In the genomic region with DNA sequence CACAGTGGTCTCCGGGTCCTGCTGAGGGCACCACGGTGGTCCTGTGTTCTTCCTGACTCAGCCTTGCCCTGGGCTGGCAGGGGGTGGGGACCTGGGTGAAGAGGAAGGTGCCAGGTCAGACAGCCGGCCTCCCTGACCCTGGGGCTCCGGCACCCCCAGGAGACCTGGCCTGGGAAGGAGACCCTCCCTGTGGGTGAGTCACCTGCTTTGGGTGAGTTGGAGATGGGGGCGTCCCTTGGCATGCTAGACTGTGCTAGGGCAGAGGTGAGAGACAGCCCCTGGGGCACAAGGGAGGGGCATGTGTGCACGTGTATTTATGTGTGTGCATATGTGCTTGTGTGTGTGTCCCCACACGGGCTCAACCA, we compare ENCODE assay signal across 12 cellular contexts. TPM values are rescaled to one million over a fixed set of nuclear protein-coding genes. Genes with fewer than 3 reads are reported as not detected.
DNase-seq lines count a peak whose midpoint lies in the region; ATAC-seq lines count a peak whose summit lies in the region.
"Had no signal": no experiment of that assay in that cellular context is flagged by ENCODE, and none has a peak within 500 bp of the region (broad histone marks: within the 10 kb centered on the region; RNA-seq: fewer than 3 reads in every experiment).

No MANE protein-coding gene starts in this region.

- H2AFZ ChIP-seq in ACC112 (ENCODE audit: low read length, unreplicated experiment) (no peak overlapping the region), trophoblast cell (ENCODE audit: insufficient read depth, low read length, poor library complexity) (no peak overlapping the region)

- no peaks in the 10 kb centered on the region for H3K9me3 ChIP-seq in MG63
- peaks cover 2% of the 10 kb centered on the region for H3K9me3 ChIP-seq in trophoblast cell (ENCODE audit: insufficient read depth, low read depth, low read length)

- no peaks in the 10 kb centered on the region for H3K27me3 Mint-ChIP-seq in activated naive CD8-positive, alpha-beta T cell treated with anti-CD3 and anti-CD28 coated beads, Interleukin-2, amount 50 U/mL, for 24 hours

- H3K23ac ChIP-seq in trophoblast cell (ENCODE audit: low read length), result no peak overlapping the region

- no peak overlapping the region for H2BK5ac ChIP-seq in trophoblast cell (ENCODE audit: low read depth, low read length, poor library complexity)

- H3K4me3 ChIP-seq in ACC112 (ENCODE audit: low read depth, low read length), result peak overlapping the region; percentile 19; the same call in 1 of the 2 replicates
- no peak overlapping the region for H3K4me3 ChIP-seq in MG63
- H3K4me3 ChIP-seq in trophoblast cell (ENCODE audit: low read depth, low read length), result no peak overlapping the region

- no CpG with 5 or more reads among the region's 7 CpGs for WGBS in trophoblast cell (ENCODE audit: extremely low coverage, insufficient coverage, insufficient read length)

- peaks cover 36% of the 10 kb centered on the region for H3K4me1 Mint-ChIP-seq in activated naive CD8-positive, alpha-beta T cell treated with anti-CD3 and anti-CD28 coated beads, Interleukin-2, amount 50 U/mL, for 24 hours
- H3K4me1 Mint-ChIP-seq: CD14-positive monocyte had no signal

- no peak overlapping the region for H4K8ac ChIP-seq in trophoblast cell (ENCODE audit: low read depth, low read length)

- peak; percentile 50 for DNase-seq in MG63
- DNase-seq in activated naive CD8-positive, alpha-beta T cell treated with anti-CD3 and anti-CD28 coated beads, Interleukin-2, amount 50 U/mL, for 24 hours, result no peak
- no peak for DNase-seq in trophoblast cell
- DNase-seq in globus pallidus (ENCODE audit: low spot score), result no peak
- DNase-seq in NCI-H1436 treated with DMSO at 0.1 percent for 48 hours (lab: John Stamatoyannopoulos, UW), result no peak
- DNase-seq: left colon, NCI-H1694 had no signal

- no peaks in the 10 kb centered on the region for H3K36me3 ChIP-seq in ACC112 (ENCODE audit: insufficient read depth, low read length)
- no peaks in the 10 kb centered on the region; the same call in 1 of the 2 replicates for H3K36me3 ChIP-seq in MG63
- peaks cover 53 to 56% of the 10 kb centered on the region in 2 experiments for H3K36me3 ChIP-seq in trophoblast cell (ENCODE audit: control insufficient read depth in 1 of 2, insufficient read depth in 2 of 2, low read length in 2 of 2)

- H3K4me1 ChIP-seq in ACC112 (ENCODE audit: control insufficient read depth, insufficient read depth, low read length, unreplicated experiment), result peaks cover 50% of the 10 kb centered on the region
- H3K4me1 ChIP-seq in trophoblast cell (ENCODE audit: control insufficient read depth in 1 of 2, insufficient read depth in 2 of 2, low read length in 2 of 2), result peaks cover 30 to 59% of the 10 kb centered on the region in 2 experiments

- no peaks in the 10 kb centered on the region for H3K27me3 ChIP-seq in ACC112 (ENCODE audit: insufficient read depth, low read length)
- H3K27me3 ChIP-seq in MG63, result no peaks in the 10 kb centered on the region
- H3K27me3 ChIP-seq in trophoblast cell (ENCODE audit: insufficient read depth, low read length), result no peaks in the 10 kb centered on the region

- peak overlapping the region; percentile 26 for H3K18ac ChIP-seq in trophoblast cell (ENCODE audit: low read length)

- peaks cover 66% of the 10 kb centered on the region for H3K79me2 ChIP-seq in ACC112 (ENCODE audit: control insufficient read depth, insufficient read depth, low read length, unreplicated experiment)
- H3K79me2 ChIP-seq in trophoblast cell (ENCODE audit: control insufficient read depth, insufficient read depth, low read length, poor library complexity), result peaks cover 67% of the 10 kb centered on the region

- no peak overlapping the region for H2BK12ac ChIP-seq in trophoblast cell (ENCODE audit: low read length)

- H4K91ac ChIP-seq in trophoblast cell (ENCODE audit: low read depth, low read length), result no peak overlapping the region

- no peak overlapping the region for H3K9ac ChIP-seq in trophoblast cell (ENCODE audit: low read length)

- H3K4me2 ChIP-seq in trophoblast cell (ENCODE audit: low read length), result no peak overlapping the region

- H3K27ac ChIP-seq in ACC112 (ENCODE audit: low read depth, low read length) (peak overlapping the region; percentile 88), trophoblast cell (ENCODE audit: low read depth, low read length) (no peak overlapping the region)

- ATAC-seq in activated naive CD8-positive, alpha-beta T cell treated with anti-CD3 and anti-CD28 coated beads, Interleukin-2, amount 50 U/mL, for 24 hours, result peak; percentile 62
- ATAC-seq in GM21528 (IDR thresholded peaks at IDR 0.05; ENCODE audit: low FRiP score, unreplicated experiment) (no peak), HG03025 (IDR thresholded peaks at IDR 0.05; ENCODE audit: low FRiP score, unreplicated experiment) (no peak)
- ATAC-seq: left colon had no signal

- H2BK120ac ChIP-seq in trophoblast cell (ENCODE audit: insufficient read depth, low read length, poor library complexity), result no peak overlapping the region

- no peak overlapping the region for H2AK5ac ChIP-seq in trophoblast cell (ENCODE audit: low read length)

- no peaks in the 10 kb centered on the region for H3K9me3 Mint-ChIP-seq in activated naive CD8-positive, alpha-beta T cell treated with anti-CD3 and anti-CD28 coated beads, Interleukin-2, amount 50 U/mL, for 24 hours
- H3K9me3 Mint-ChIP-seq: CD14-positive monocyte, nephron had no signal

- no peak overlapping the region for H4K12ac ChIP-seq in trophoblast cell (ENCODE audit: low read depth, low read length)

- peak overlapping the region; percentile 46 for H3K4me3 Mint-ChIP-seq in activated naive CD8-positive, alpha-beta T cell treated with anti-CD3 and anti-CD28 coated beads, Interleukin-2, amount 50 U/mL, for 24 hours
- H3K4me3 Mint-ChIP-seq: CD14-positive monocyte, nephron had no signal

- no peak overlapping the region for H3K14ac ChIP-seq in trophoblast cell (ENCODE audit: low read length)

- H3K27ac Mint-ChIP-seq in activated naive CD8-positive, alpha-beta T cell treated with anti-CD3 and anti-CD28 coated beads, Interleukin-2, amount 50 U/mL, for 24 hours, result peak overlapping the region; percentile 69
- H3K27ac Mint-ChIP-seq: CD14-positive monocyte had no signal

- peak overlapping the region; percentile 78 for H3K4ac ChIP-seq in trophoblast cell (ENCODE audit: low read depth, low read length)

- H3K36me3 Mint-ChIP-seq in activated naive CD8-positive, alpha-beta T cell treated with anti-CD3 and anti-CD28 coated beads, Interleukin-2, amount 50 U/mL, for 24 hours (ENCODE audit: low read depth), result no peaks in the 10 kb centered on the region
- H3K36me3 Mint-ChIP-seq: CD14-positive monocyte had no signal

- H3K79me1 ChIP-seq in trophoblast cell (ENCODE audit: low read length), result peaks cover 1% of the 10 kb centered on the region

RNA-seq across cellular contexts. Expression of a gene that starts 23.4 kb away (rescaled TPM):
- total RNA-seq in MG63 (2014; rRNA removed; shearing (Covaris generic); ENCODE audit: low replicate concordance), result 6.4 and 11.4 TPM in 2 replicates
- polyA plus RNA-seq in trophoblast cell (2013), result 85.2 and 90.2 TPM in 2 replicates
